1 cellular context compared by ENCODE assay signal in genomic region chr9:130263601-130264413, GRCh38.
TF ChIP-seq lines count a peak whose summit lies in the region.

No MANE protein-coding gene starts in this region.

TF ChIP-seq in H1, 55 proteins besides CTCF, POLR2A, EP300 and RAD21 (continued from another document):
- no peak for TF ChIP-seq MAX (IDR thresholded peaks at IDR 0.05)
- no peak for TF ChIP-seq BCL11A (IDR thresholded peaks at IDR 0.05; ENCODE audit: low read depth in 2 of 2, low read length in 2 of 2)
- TF ChIP-seq CEBPB (IDR thresholded peaks at IDR 0.05; ENCODE audit: low read depth, low read length), result no peak
- no peak for TF ChIP-seq POU5F1 (IDR thresholded peaks at IDR 0.05; ENCODE audit: low read depth, low read length)
- TF ChIP-seq SIN3A (conservative IDR thresholded peaks at IDR 0.05 in 1 of 2, IDR thresholded peaks at IDR 0.05 in 1 of 2; ENCODE audit: low read depth in 1 of 2, low read length in 2 of 2), result no peak
- no peak for TF ChIP-seq JUN (IDR thresholded peaks at IDR 0.05; ENCODE audit: low read depth, low read length)
- no peak for TF ChIP-seq YY1 (IDR thresholded peaks at IDR 0.05; ENCODE audit: low read depth, low read length)
